ENCODE assay signal across 8 cellular contexts in the genomic region with DNA sequence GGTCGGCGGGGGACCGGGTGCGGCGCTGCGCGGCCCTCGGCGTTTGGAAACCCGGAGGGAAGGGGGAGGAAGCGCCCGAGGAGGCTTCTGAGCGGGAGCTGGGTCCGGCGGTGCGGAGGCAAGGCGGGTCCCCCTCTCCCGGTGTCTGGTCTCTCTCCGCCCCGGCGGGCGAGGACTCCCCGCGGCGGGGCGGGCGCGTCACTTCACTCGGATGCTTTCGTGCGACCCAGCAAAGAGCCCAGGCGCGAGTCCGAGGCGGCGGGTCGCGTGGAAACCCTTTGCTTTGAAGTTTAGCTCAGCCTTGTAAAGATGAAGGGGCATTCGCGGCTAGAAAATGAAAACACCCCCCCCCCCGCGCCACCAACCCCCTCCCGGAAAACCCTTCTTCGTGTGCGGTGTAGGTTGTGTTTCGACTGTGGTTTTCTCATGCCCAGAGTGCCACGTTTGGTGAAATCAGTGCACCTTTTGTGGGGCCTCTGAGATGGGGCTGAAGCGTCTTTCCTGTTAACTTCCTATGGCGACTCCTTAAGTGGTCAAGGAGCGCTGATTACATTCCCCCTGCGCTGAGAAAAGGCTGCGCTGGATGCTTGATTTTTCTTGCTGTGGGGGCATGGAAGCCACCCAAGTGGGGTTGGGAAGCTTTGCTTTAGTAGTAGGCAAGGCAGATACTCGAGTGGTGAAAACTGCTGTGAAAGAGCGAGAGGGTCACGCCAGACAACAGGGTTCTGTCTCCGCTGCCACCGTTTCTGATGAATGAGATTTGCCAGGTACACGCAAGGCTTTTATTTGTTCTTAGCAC. TPM values are rescaled to one million over a fixed set of nuclear protein-coding genes. Genes with fewer than 3 reads are reported as not detected.
A peak's percentile ranks its signal among the peaks of the same experiment; 100 is the strongest.
DNase-seq lines count a peak whose midpoint lies in the region; ATAC-seq and TF ChIP-seq lines count a peak whose summit lies in the region.

No MANE protein-coding gene starts in this region.

- peaks cover 56% of the 10 kb centered on the region for H3K79me2 ChIP-seq in mammary epithelial cell (ENCODE audit: insufficient read depth, low read length)

- in situ Hi-C loops in mammary epithelial cell (cut with MboI; ENCODE audit: low sequenced_read_pairs in 2 of 2) = loop anchor here in 1 of 2 donors (25.0 kb wide), 1 partner anchor 252 kb away; no protein-coding TSS in a partner anchor

- H3K9me3 Mint-ChIP-seq in immature natural killer cell = peaks cover 11 to 40% (median 18%) of the 10 kb centered on the region in 6 donors

- H3K4me1 ChIP-seq in mammary epithelial cell (ENCODE audit: insufficient read depth, low read length) = peaks cover 35% of the 10 kb centered on the region

- POLR2A ChIA-PET in HEK293T (lab: Yijun Ruan, JAX) = interaction anchor here (0.7 to 1.3 kb wide), 2 partner anchors 63 to 74 kb away, joined by 4 read pairs; no protein-coding TSS in a partner anchor

- H3K9ac ChIP-seq in mammary epithelial cell (ENCODE audit: insufficient read depth, low read length) = peak overlapping the region; percentile 97

- H3K4me1 Mint-ChIP-seq in immature natural killer cell = peaks cover 14 to 33% of the 10 kb centered on the region in 2 donors

- H3K4me3 Mint-ChIP-seq in immature natural killer cell = peak overlapping the region; percentile 67 to 86 (median 74)

- H3K27ac Mint-ChIP-seq in immature natural killer cell = peak overlapping the region in 1 of 6 donors; percentile 44

- H3K4me3 ChIP-seq in mammary epithelial cell (replicated peaks in 1 of 3; ENCODE audit: insufficient read depth in 1 of 3, low read depth in 2 of 3, low read length in 3 of 3) (peak overlapping the region; percentile 77 to 93 (median 87)), skeletal muscle cell (ENCODE audit: low read depth, low read length) (peak overlapping the region; percentile 87)

- H3K36me3 Mint-ChIP-seq in immature natural killer cell = peaks cover 0 to 17% (median 0%) of the 10 kb centered on the region in 3 donors

- BruUV-seq in mammary epithelial cell (replicated peaks; lab: Mats Ljungman, UMichigan) = no TSS peak

- peaks cover 11 to 18% (median 16%) of the 10 kb centered on the region in 3 donors for H3K27me3 Mint-ChIP-seq in immature natural killer cell (ENCODE audit: low read depth in 3 of 3)

- dilution Hi-C loops in mammary epithelial cell (cut with HindIII; ENCODE audit: low sequenced_read_pairs) = loop anchor here (5.0 to 10.0 kb wide), 2 partner anchors 59 to 97 kb away; no protein-coding TSS in a partner anchor

- H3K9me3 ChIP-seq in mammary epithelial cell (replicated peaks; ENCODE audit: insufficient read depth, low read length) = no peaks in the 10 kb centered on the region

- H3K36me3 ChIP-seq in mammary epithelial cell (ENCODE audit: insufficient read depth, low read length) = no peaks in the 10 kb centered on the region

- no peaks in the 10 kb centered on the region for H3K27me3 ChIP-seq in mammary epithelial cell (ENCODE audit: insufficient read depth, low read length)

- H3K27ac ChIP-seq in mammary epithelial cell (ENCODE audit: insufficient read depth, low read depth, low read length) = peak overlapping the region; percentile 92

- intact Hi-C loops in mammary epithelial cell (cut with micrococcal nuclease) = loop anchor here (1.0 to 10.0 kb wide), 4 partner anchors 41 to 179 kb away; no protein-coding TSS in a partner anchor

- H4K20me1 ChIP-seq in mammary epithelial cell (ENCODE audit: insufficient read depth, low read length) = no peaks in the 10 kb centered on the region

- TF ChIP-seq CTCF in mammary epithelial cell (conservative IDR thresholded peaks at IDR 0.05 in 1 of 2, IDR thresholded peaks at IDR 0.05 in 1 of 2; ENCODE audit: extremely low read depth in 1 of 2, insufficient read depth in 1 of 2, low read depth in 1 of 2, low read length in 2 of 2) = no peak

- peak overlapping the region; percentile 84 for H2AFZ ChIP-seq in mammary epithelial cell (ENCODE audit: low read depth, low read length)

- DNase-seq in DMS53 treated with DMSO at 0.1 percent for 48 hours (lab: John Stamatoyannopoulos, UW; ENCODE audit: unreplicated experiment) (peak; percentile 25), HEK293T (ENCODE audit: extremely low spot score) (peak; percentile 37), OCI-M1 (lab: John Stamatoyannopoulos, UW) (peak; percentile 79), mammary epithelial cell (peak; percentile 33), immature natural killer cell (peak; percentile 14 to 38 (median 32)), skeletal muscle cell (ENCODE audit: low read depth) (no peak), DMS153 (lab: John Stamatoyannopoulos, UW) (no peak)

- 3% methylated on average over 15 of the region's 58 CpGs for WGBS in mammary epithelial cell (ENCODE audit: low coverage, missing lambda C conversion rate)

- H3K4me2 ChIP-seq in mammary epithelial cell (ENCODE audit: insufficient read depth, low read depth, low read length) = peak overlapping the region; percentile 71

- ATAC-seq in HG02885 (IDR thresholded peaks at IDR 0.05; ENCODE audit: poor library complexity, unreplicated experiment) = no peak

- CTCF ChIA-PET in HEK293T (lab: Yijun Ruan, JAX) = no interaction called here
- CTCF ChIA-PET in mammary epithelial cell (lab: Charles Lee; ENCODE audit: low non-redundant PET) = interaction anchor here (2.2 kb wide), 1 partner anchor 257 kb away, joined by 23 read pairs; no protein-coding TSS in a partner anchor

TF ChIP-seq in HEK293T, 16 proteins besides CTCF, POLR2A, EP300 and RAD21:
- TF ChIP-seq BHLHE40 (IDR thresholded peaks at IDR 0.05; ENCODE audit: borderline replicate concordance) (no peak), CTBP1 (IDR thresholded peaks at IDR 0.05; ENCODE audit: borderline replicate concordance) (no peak), FOXA1 (IDR thresholded peaks at IDR 0.05) (no peak), SUZ12 (IDR thresholded peaks at IDR 0.05) (no peak), TARDBP (IDR thresholded peaks at IDR 0.05) (no peak), NFRKB (IDR thresholded peaks at IDR 0.05) (no peak), ELF4 (IDR thresholded peaks at IDR 0.05) (no peak), SP1 (IDR thresholded peaks at IDR 0.05) (no peak), FOXK2 (IDR thresholded peaks at IDR 0.05) (no peak), FOXM1 (IDR thresholded peaks at IDR 0.05; ENCODE audit: borderline replicate concordance) (no peak), LEF1 (IDR thresholded peaks at IDR 0.05; ENCODE audit: borderline replicate concordance) (no peak), ARNT (IDR thresholded peaks at IDR 0.05) (no peak), HDGF (IDR thresholded peaks at IDR 0.05; ENCODE audit: borderline replicate concordance) (no peak), L3MBTL2 (conservative IDR thresholded peaks at IDR 0.05) (no peak)
- TF ChIP-seq, protein P1, sequence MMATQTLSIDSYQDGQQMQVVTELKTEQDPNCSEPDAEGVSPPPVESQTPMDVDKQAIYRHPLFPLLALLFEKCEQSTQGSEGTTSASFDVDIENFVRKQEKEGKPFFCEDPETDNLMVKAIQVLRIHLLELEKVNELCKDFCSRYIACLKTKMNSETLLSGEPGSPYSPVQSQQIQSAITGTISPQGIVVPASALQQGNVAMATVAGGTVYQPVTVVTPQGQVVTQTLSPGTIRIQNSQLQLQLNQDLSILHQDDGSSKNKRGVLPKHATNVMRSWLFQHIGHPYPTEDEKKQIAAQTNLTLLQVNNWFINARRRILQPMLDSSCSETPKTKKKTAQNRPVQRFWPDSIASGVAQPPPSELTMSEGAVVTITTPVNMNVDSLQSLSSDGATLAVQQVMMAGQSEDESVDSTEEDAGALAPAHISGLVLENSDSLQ (IDR thresholded peaks at IDR 0.05) = no peak

RNA-seq across cellular contexts. Expression of gene GNAI1, which starts 0.9 kb away (rescaled TPM):
- total RNA-seq in mammary epithelial cell = 10 to 100 TPM; 39.6 to 39.8 TPM
- polyA plus RNA-seq in mammary epithelial cell (26.8 TPM), immature natural killer cell (1 to 10 TPM; 5.2 to 9.7 (median 8.0) TPM)
- 17.4 TPM for polyA minus RNA-seq in mammary epithelial cell

Comparison
In these comparisons a context has a peak if more than half of its experiments do, and no peak if none do; other contexts are left out.
1. DNase-seq: peak in DMS53 treated with DMSO at 0.1 percent for 48 hours (single experiment), HEK293T (single experiment), OCI-M1 (single experiment), mammary epithelial cell (single experiment) and immature natural killer cell (3 of 3); none in skeletal muscle cell (single experiment) and DMS153 (single experiment).